ENCODE assay signal across 1 cellular context in genomic region chr5:64977779-64978178, GRCh38.
TF ChIP-seq lines count a peak whose summit lies in the region.

No MANE protein-coding gene starts in this region.

TF ChIP-seq in H1, 55 proteins besides CTCF, POLR2A, EP300 and RAD21 (continued from another document):
- TF ChIP-seq KDM5A (IDR thresholded peaks at IDR 0.05; ENCODE audit: low read length) (no peak), SUZ12 (IDR thresholded peaks at IDR 0.05; ENCODE audit: low read length) (no peak), TEAD4 (IDR thresholded peaks at IDR 0.05; ENCODE audit: low read depth, low read length) (no peak), GTF2F1 (IDR thresholded peaks at IDR 0.05; ENCODE audit: borderline replicate concordance, low read depth, low read length) (no peak), MAFK (IDR thresholded peaks at IDR 0.05; ENCODE audit: low read depth, low read length) (no peak), SAP30 (IDR thresholded peaks at IDR 0.05; ENCODE audit: insufficient read depth, insufficient replicate concordance, low read length) (no peak), FOSL1 (IDR thresholded peaks at IDR 0.05; ENCODE audit: insufficient read depth, low read depth, low read length) (no peak), RBBP5 (IDR thresholded peaks at IDR 0.05; ENCODE audit: borderline replicate concordance, low read depth, low read length) (no peak), E2F6 (IDR thresholded peaks at IDR 0.05) (no peak), USF2 (IDR thresholded peaks at IDR 0.05; ENCODE audit: low read length) (no peak), JUN (IDR thresholded peaks at IDR 0.05; ENCODE audit: low read depth, low read length) (no peak)
